In genomic region chr9:35728041-35728971, GRCh38 we compare ENCODE assay signal across 1 cellular context.
TF ChIP-seq lines count a peak whose summit lies in the region.

No MANE protein-coding gene starts in this region.

TF ChIP-seq in H1, 55 proteins besides CTCF, POLR2A, EP300 and RAD21:
- TF ChIP-seq SP4 (IDR thresholded peaks at IDR 0.05; ENCODE audit: low read length) (no peak), RNF2 (IDR thresholded peaks at IDR 0.05; ENCODE audit: borderline replicate concordance, low read depth, low read length, missing control alignments, poor library complexity, severe bottlenecking) (no peak), PHF8 (conservative IDR thresholded peaks at IDR 0.05; ENCODE audit: low read depth, low read length) (no peak), CBX8 (IDR thresholded peaks at IDR 0.05; ENCODE audit: borderline replicate concordance, low read depth, low read length) (no peak), CTBP2 (IDR thresholded peaks at IDR 0.05; ENCODE audit: borderline replicate concordance, insufficient read depth, insufficient read length, low read length) (no peak), MAFK (IDR thresholded peaks at IDR 0.05; ENCODE audit: low read depth, low read length) (no peak), CHD7 (IDR thresholded peaks at IDR 0.05; ENCODE audit: insufficient replicate concordance, low read length) (no peak), YY1 (IDR thresholded peaks at IDR 0.05; ENCODE audit: low read depth, low read length) (peak; percentile 54; the same call in 1 of the 2 replicates), NANOG (IDR thresholded peaks at IDR 0.05; ENCODE audit: insufficient read depth, low read depth, low read length, poor library complexity, severe bottlenecking) (no peak), TEAD4 (IDR thresholded peaks at IDR 0.05; ENCODE audit: low read depth, low read length) (peak; percentile 98), SAP30 (IDR thresholded peaks at IDR 0.05; ENCODE audit: insufficient read depth, insufficient replicate concordance, low read length) (no peak), BRCA1 (IDR thresholded peaks at IDR 0.05; ENCODE audit: low read depth, low read length) (no peak), POU5F1 (IDR thresholded peaks at IDR 0.05; ENCODE audit: low read depth, low read length) (no peak), KDM4A (IDR thresholded peaks at IDR 0.05; ENCODE audit: low read depth, low read length, severe bottlenecking) (no peak), ATF2 (IDR thresholded peaks at IDR 0.05; ENCODE audit: low read length) (peak; percentile 40; the same call in 1 of the 2 replicates), SIX5 (IDR thresholded peaks at IDR 0.05; ENCODE audit: low read depth, low read length) (no peak), SRF (IDR thresholded peaks at IDR 0.05; ENCODE audit: low read depth, low read length) (peak; percentile 79; the same call in 1 of the 2 replicates), SP2 (IDR thresholded peaks at IDR 0.05; ENCODE audit: low read length) (no peak), JUND (IDR thresholded peaks at IDR 0.05; ENCODE audit: low read length) (no peak), BCL11A (IDR thresholded peaks at IDR 0.05; ENCODE audit: low read depth in 2 of 2, low read length in 2 of 2) (no peak), RFX5 (IDR thresholded peaks at IDR 0.05; ENCODE audit: borderline replicate concordance, low read depth, low read length) (no peak), POLR2AphosphoS5 (IDR thresholded peaks at IDR 0.05; ENCODE audit: low read depth, low read length) (no peak), USF2 (IDR thresholded peaks at IDR 0.05; ENCODE audit: low read length) (no peak), TBP (IDR thresholded peaks at IDR 0.05; ENCODE audit: low read depth, low read length) (peak; percentile 41), SIN3A (conservative IDR thresholded peaks at IDR 0.05 in 1 of 2, IDR thresholded peaks at IDR 0.05 in 1 of 2; ENCODE audit: low read depth in 1 of 2, low read length in 2 of 2) (no peak; a peak in 1 of 4 replicates), E2F6 (IDR thresholded peaks at IDR 0.05) (no peak), SP1 (IDR thresholded peaks at IDR 0.05; ENCODE audit: low read depth, low read length) (peak; percentile 85; the same call in 1 of the 2 replicates), HDAC6 (IDR thresholded peaks at IDR 0.05; ENCODE audit: low read depth, low read length) (no peak), ATF3 (IDR thresholded peaks at IDR 0.05; ENCODE audit: insufficient read depth, low read depth, low read length) (no peak), MAX (IDR thresholded peaks at IDR 0.05) (no peak), ASH2L (IDR thresholded peaks at IDR 0.05; ENCODE audit: low read length) (peak; percentile 98), CEBPB (IDR thresholded peaks at IDR 0.05; ENCODE audit: low read depth, low read length) (peak; percentile 99), RBBP5 (IDR thresholded peaks at IDR 0.05; ENCODE audit: borderline replicate concordance, low read depth, low read length) (peak; percentile 97), EZH2 (IDR thresholded peaks at IDR 0.05; ENCODE audit: low read depth, low read length, severe bottlenecking) (no peak), CHD1 (IDR thresholded peaks at IDR 0.05; ENCODE audit: low read depth, low read length) (no peak), TAF7 (optimal IDR thresholded peaks at IDR 0.05; ENCODE audit: borderline replicate concordance, low read depth, low read length) (no peak), SUZ12 (IDR thresholded peaks at IDR 0.05; ENCODE audit: low read length) (no peak)
